In the genomic region with DNA sequence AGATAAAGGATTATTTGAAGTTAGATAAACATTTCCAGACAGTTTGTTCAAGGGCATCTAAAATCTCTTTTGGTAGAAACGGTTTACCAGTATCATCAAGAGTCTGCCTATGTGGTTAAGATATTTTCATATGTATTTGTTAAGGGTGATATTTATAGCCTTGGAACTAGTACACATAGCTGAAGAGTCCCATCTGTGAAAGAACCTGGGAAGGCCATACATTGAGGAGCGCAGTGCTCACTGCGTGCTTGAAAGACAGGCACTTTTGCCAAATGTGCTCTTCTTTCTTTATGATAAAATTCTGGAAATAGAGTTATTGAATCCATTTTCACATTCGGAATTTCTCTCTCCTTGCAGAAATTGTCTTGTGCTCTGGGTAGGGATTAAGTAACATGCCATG, we compare ENCODE assay signal across 10 cellular contexts. TPM values are rescaled to one million over a fixed set of nuclear protein-coding genes. Genes with fewer than 3 reads are reported as not detected.
DNase-seq lines count a peak whose midpoint lies in the region; ATAC-seq and TF ChIP-seq lines count a peak whose summit lies in the region.
"Had no signal": no experiment of that assay in that cellular context is flagged by ENCODE, and none has a peak within 500 bp of the region (broad histone marks: within the 10 kb centered on the region; RNA-seq: fewer than 3 reads in every experiment).

No MANE protein-coding gene starts in this region.

- POLR2A ChIA-PET in T-cell (lab: Charles Lee): no interaction called here

- peaks cover 59% of the 10 kb centered on the region for H3K4me1 Mint-ChIP-seq in activated T-cell treated with anti-CD3 and anti-CD28 coated beads, Interleukin-2, amount 50 U/mL, for 72 hours (ENCODE audit: low read depth)
- H3K4me1 Mint-ChIP-seq in T-cell (peaks cover 56 to 61% (median 58%) of the 10 kb centered on the region in 3 donors), GM23338 (peaks cover 3% of the 10 kb centered on the region; the same call in 1 of the 3 replicates)

- intact Hi-C loops in testis (cut with DNase I; ENCODE audit: low total_unique reads): no loop called here

- CTCF ChIA-PET in T-cell (lab: Charles Lee): interaction anchor here in 1 of 2 donors (0.7 to 3.0 kb wide), 4 partner anchors 13 to 64 kb away, joined by 3 to 19 read pairs (median 4); no protein-coding TSS in a partner anchor

- no peaks in the 10 kb centered on the region for H3K27me3 ChIP-seq in thoracic aorta (replicated peaks; ENCODE audit: insufficient read depth)
- no peaks in the 10 kb centered on the region for H3K27me3 ChIP-seq in testis
- no peaks in the 10 kb centered on the region for H3K27me3 ChIP-seq in GM23338 (ENCODE audit: insufficient read depth)

- H3K36me3 ChIP-seq in thoracic aorta (no peaks in the 10 kb centered on the region), testis (ENCODE audit: low read depth, missing control alignments) (no peaks in the 10 kb centered on the region), GM23338 (ENCODE audit: insufficient read depth) (no peaks in the 10 kb centered on the region)

- peak overlapping the region; percentile 70 to 95 for H3K4me3 Mint-ChIP-seq in activated T-cell treated with anti-CD3 and anti-CD28 coated beads, Interleukin-2, amount 50 U/mL, for 72 hours
- H3K4me3 Mint-ChIP-seq in T-cell (peak overlapping the region; percentile 67 to 80 (median 77)), GM23338 (no peak overlapping the region)
- H3K4me3 Mint-ChIP-seq: nephron had no signal

- DNase-seq in activated T-cell treated with anti-CD3 and anti-CD28 coated beads, Interleukin-2, amount 50 U/mL, for 72 hours: no peak
- DNase-seq in activated T-cell treated with anti-CD3 and anti-CD28 coated beads for 4 hours (no peak), T-cell (no peak), germinal center (ENCODE audit: low spot score) (peak; percentile 43), thoracic aorta (ENCODE audit: low spot score) (no peak), testis (no peak), GM23338 (ENCODE audit: low spot score) (no peak)
- DNase-seq in stimulated activated CD4-positive, alpha-beta T cell treated with anti-CD3 and anti-CD28 coated beads, Interleukin-12 subunit alpha, Interleukin-12 subunit beta, amount 100 ng/mL, for 4 hours: no peak
- DNase-seq: NCI-H1417 treated with DMSO at 0.1 percent for 48 hours had no signal

- peaks cover 2% of the 10 kb centered on the region in 2 donors for H3K36me3 Mint-ChIP-seq in activated T-cell treated with anti-CD3 and anti-CD28 coated beads, Interleukin-2, amount 50 U/mL, for 72 hours (ENCODE audit: insufficient read depth in 2 of 2)
- H3K36me3 Mint-ChIP-seq in T-cell (peaks cover 3% of the 10 kb centered on the region), GM23338 (ENCODE audit: low read depth) (no peaks in the 10 kb centered on the region)

- H3K9me2 ChIP-seq in GM23338 (ENCODE audit: insufficient read depth): no peaks in the 10 kb centered on the region

- no peak for ATAC-seq in activated T-cell treated with anti-CD3 and anti-CD28 coated beads, Interleukin-2, amount 50 U/mL, for 72 hours (replicated peaks in 1 of 2)
- ATAC-seq in T-cell (replicated peaks in 1 of 4): no peak
- ATAC-seq in thoracic aorta (ENCODE audit: insufficient number of reproducible peaks, low FRiP score, low read depth): no peak
- no peak for ATAC-seq in GM23338

- TF ChIP-seq CTCF in thoracic aorta (IDR thresholded peaks at IDR 0.05): no peak
- TF ChIP-seq CTCF in testis (IDR thresholded peaks at IDR 0.05): no peak
- TF ChIP-seq CTCF in GM23338 (conservative IDR thresholded peaks at IDR 0.05; ENCODE audit: low read depth in 2 of 2): no peak

- no peak for TF ChIP-seq POLR2A in testis (IDR thresholded peaks at IDR 0.05)

- H3K27ac Mint-ChIP-seq in activated T-cell treated with anti-CD3 and anti-CD28 coated beads, Interleukin-2, amount 50 U/mL, for 72 hours: peak overlapping the region; percentile 96
- H3K27ac Mint-ChIP-seq in T-cell (peak overlapping the region; percentile 96), GM23338 (no peak overlapping the region)
- H3K27ac Mint-ChIP-seq: nephron had no signal

- WGBS in testis, 2 donors: 72 to 77% methylated on average over 4 of the region's 4 CpGs

- no peaks in the 10 kb centered on the region for H3F3A ChIP-seq in GM23338 (replicated peaks; ENCODE audit: low read depth)

- peaks cover 7% of the 10 kb centered on the region for H4K20me1 ChIP-seq in GM23338 (replicated peaks; ENCODE audit: insufficient read depth)

- H3K4me1 ChIP-seq in thoracic aorta (ENCODE audit: control insufficient read depth in 1 of 2, low read depth in 2 of 2): peaks cover 12 to 15% of the 10 kb centered on the region in 2 donors
- peaks cover 15% of the 10 kb centered on the region for H3K4me1 ChIP-seq in testis
- H3K4me1 ChIP-seq in GM23338 (ENCODE audit: insufficient read depth): no peaks in the 10 kb centered on the region

- peak overlapping the region; percentile 59 for H3K4me3 ChIP-seq in thoracic aorta
- no peak overlapping the region for H3K4me3 ChIP-seq in testis
- no peak overlapping the region for H3K4me3 ChIP-seq in GM23338

- H3K79me2 ChIP-seq in GM23338 (replicated peaks; ENCODE audit: insufficient read depth): peaks cover 39% of the 10 kb centered on the region

- H3K27ac ChIP-seq in thoracic aorta: peak overlapping the region in 1 of 2 donors; percentile 11
- peak overlapping the region in 1 of 2 donors; percentile 37 for H3K27ac ChIP-seq in testis
- no peak overlapping the region; the same call in 1 of the 2 replicates for H3K27ac ChIP-seq in GM23338 (ENCODE audit: low read depth)

- H2AFZ ChIP-seq in GM23338: no peak overlapping the region

- H3K9me3 ChIP-seq in thoracic aorta (no peaks in the 10 kb centered on the region), testis (no peaks in the 10 kb centered on the region)

- H3K9me3 Mint-ChIP-seq in activated T-cell treated with anti-CD3 and anti-CD28 coated beads, Interleukin-2, amount 50 U/mL, for 72 hours: no peaks in the 10 kb centered on the region
- H3K9me3 Mint-ChIP-seq in T-cell (no peaks in the 10 kb centered on the region), GM23338 (no peaks in the 10 kb centered on the region)
- H3K9me3 Mint-ChIP-seq: nephron had no signal

- H3K4me2 ChIP-seq in GM23338: no peak overlapping the region

- no peaks in the 10 kb centered on the region for H3K27me3 Mint-ChIP-seq in activated T-cell treated with anti-CD3 and anti-CD28 coated beads, Interleukin-2, amount 50 U/mL, for 72 hours (ENCODE audit: low read depth)
- H3K27me3 Mint-ChIP-seq in T-cell (no peaks in the 10 kb centered on the region), GM23338 (ENCODE audit: insufficient read depth, low read depth, poor library complexity) (no peaks in the 10 kb centered on the region)

TF ChIP-seq in GM23338, 12 proteins besides CTCF, POLR2A, EP300 and RAD21 (continues in another document):
- TF ChIP-seq ZNF331 (CRISPR knock-in tag; IDR thresholded peaks at IDR 0.05; ENCODE audit: low read depth) (no peak), POLR2AphosphoS5 (IDR thresholded peaks at IDR 0.05; ENCODE audit: low read depth) (no peak)

RNA-seq across cellular contexts. Expression of gene IGSF6, which starts 7.7 kb away (rescaled TPM):
- total RNA-seq in activated T-cell treated with anti-CD3 and anti-CD28 coated beads, Interleukin-2, amount 50 U/mL, for 72 hours: under 1 TPM; 0.26 to 0.28 TPM
- total RNA-seq in T-cell (under 1 TPM; 0.15 to 0.60 (median 0.28) TPM), thoracic aorta (1 to 10 TPM; 4.2 to 4.3 TPM), testis (under 1 TPM in 1 of 2 donors, not detected in 1; 0.81 TPM)
- polyA plus RNA-seq in testis (ENCODE audit: insufficient read depth, low read depth, low replicate concordance) (1.4 TPM), GM23338 (2016; fragmentation: Nextera tagmentation; extraction: Ambion mirVana) (0.17 and 0.19 TPM in 2 replicates)
- not detected in 2 replicates for total RNA-seq in GM23338 (2014; rRNA removed; shearing (Covaris generic))

RNA-seq across cellular contexts. Expression of gene OTOA, which starts 19.1 kb away (rescaled TPM):
- under 1 TPM; 0.43 to 0.58 TPM for total RNA-seq in activated T-cell treated with anti-CD3 and anti-CD28 coated beads, Interleukin-2, amount 50 U/mL, for 72 hours
- total RNA-seq in T-cell (under 1 TPM in 3 of 5 donors, not detected in 2; 0.18 to 0.20 (median 0.19) TPM), thoracic aorta (under 1 TPM in 1 of 2 donors, not detected in 1; 0.21 TPM), testis (10 to 100 TPM in 1 of 2 donors, 1 to 10 TPM in 1; 6.5 to 11.2 TPM)
- polyA plus RNA-seq in testis (ENCODE audit: insufficient read depth, low read depth, low replicate concordance) (19.7 TPM), GM23338 (2016; fragmentation: Nextera tagmentation; extraction: Ambion mirVana) (0.16 TPM in 1 of 2 replicates, not detected in the other)
- 0.17 and 0.31 TPM in 2 replicates for total RNA-seq in GM23338 (2014; rRNA removed; shearing (Covaris generic))

RNA-seq across cellular contexts. Expression of gene METTL9, which starts 45.3 kb away (rescaled TPM):
- total RNA-seq in activated T-cell treated with anti-CD3 and anti-CD28 coated beads, Interleukin-2, amount 50 U/mL, for 72 hours: 100 to 1,000 TPM; 112 to 125 TPM
- 10 to 100 TPM; 69.3 to 93.3 (median 75.5) TPM for total RNA-seq in T-cell
- total RNA-seq in thoracic aorta: 100 to 1,000 TPM in 1 of 2 donors, 10 to 100 TPM in 1; 98.6 to 100 TPM
- total RNA-seq in testis: 10 to 100 TPM; 70.5 to 77.5 TPM
- polyA plus RNA-seq in testis (ENCODE audit: insufficient read depth, low read depth, low replicate concordance): 42.4 TPM
- 152 and 180 TPM in 2 replicates for total RNA-seq in GM23338 (2014; rRNA removed; shearing (Covaris generic))
- 66.4 and 72.5 TPM in 2 replicates for polyA plus RNA-seq in GM23338 (2016; fragmentation: Nextera tagmentation; extraction: Ambion mirVana)
